Comparison of ENCODE assay signal across 8 cellular contexts in the genomic region with DNA sequence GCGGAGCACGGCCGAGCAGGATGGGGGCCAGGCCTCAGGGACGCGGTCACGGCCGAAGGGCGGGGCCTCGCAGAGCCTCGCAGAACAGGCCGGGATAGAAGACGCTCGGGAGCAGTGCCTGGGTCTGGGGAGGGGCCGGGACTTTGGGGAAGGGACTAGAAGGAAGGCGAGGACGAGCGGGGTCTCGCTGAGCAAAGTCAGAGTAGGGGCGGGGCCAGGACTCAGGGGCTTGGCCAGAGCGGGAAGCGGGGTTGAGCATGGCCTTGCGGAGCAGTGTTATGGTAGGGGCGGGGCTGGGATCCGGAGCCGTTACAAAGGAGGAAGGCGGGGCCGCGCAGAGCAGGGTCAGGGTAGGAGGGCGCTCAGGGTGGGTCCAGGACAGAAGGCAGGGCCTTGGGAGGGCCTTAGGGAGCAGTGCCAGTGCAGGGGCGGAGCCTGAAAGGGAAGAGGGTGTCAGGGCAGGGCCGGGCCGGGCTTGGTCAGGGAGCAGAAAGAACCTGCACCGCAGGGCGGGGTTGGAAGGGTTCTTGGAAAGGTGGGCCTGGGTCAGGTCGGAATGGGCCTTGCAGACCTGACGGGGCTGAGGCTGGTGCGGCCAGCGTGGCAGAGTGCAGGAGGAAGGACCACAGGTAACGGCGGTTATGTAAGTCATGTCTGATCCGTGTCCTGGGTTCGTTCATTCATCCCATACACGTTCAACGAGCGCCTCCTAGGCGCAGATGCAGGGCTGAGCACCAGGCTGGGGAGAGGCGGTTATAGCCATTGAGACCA. TPM values are rescaled to one million over a fixed set of nuclear protein-coding genes. Genes with fewer than 3 reads are reported as not detected.
DNase-seq lines count a peak whose midpoint lies in the region; FAIRE-seq and TF ChIP-seq lines count a peak whose summit lies in the region.

No MANE protein-coding gene starts in this region.

- peak overlapping the region; percentile 53 for H3K27ac ChIP-seq in suprapubic skin

- peak overlapping the region; percentile 55 for H3K4me3 ChIP-seq in suprapubic skin

- peaks cover 27% of the 10 kb centered on the region for H3K4me1 ChIP-seq in suprapubic skin

- in situ Hi-C loops in G401 (cut with HindIII; ENCODE audit: low sequenced_read_pairs), result no loop called here

- 1% methylated on average over 46 of the region's 47 CpGs for WGBS in suprapubic skin

- DNase-seq in G401 (ENCODE audit: low spot score) (peak; percentile 84), H54 (ENCODE audit: insufficient read length, low spot score) (peak; percentile 98), LoVo (ENCODE audit: low spot score) (peak; percentile 96), SIG-M5 treated with dmso at 0.1 percent for 504 hours (lab: John Stamatoyannopoulos, UW; ENCODE audit: unreplicated experiment) (peak; percentile 95), germinal center (ENCODE audit: low spot score) (peak; percentile 95), nucleus accumbens (lab: John Stamatoyannopoulos, UW) (peak in 52 of 56 donors; percentile 21 to 86 (median 59)), suprapubic skin (ENCODE audit: low spot score in 2 of 2) (peak; percentile 96 to 97)
- DNase-seq in activated naive CD4-positive, alpha-beta T cell (lab: John Stamatoyannopoulos, UW), result peak; percentile 59 to 80 (median 64)

- H3K9me3 ChIP-seq in suprapubic skin, result no peaks in the 10 kb centered on the region

- peak; percentile 6 for TF ChIP-seq POLR2A in H54 (IDR thresholded peaks at IDR 0.05; ENCODE audit: low read depth, low read length)
- TF ChIP-seq POLR2A in suprapubic skin (IDR thresholded peaks at IDR 0.05), result no peak

- TF ChIP-seq CTCF in suprapubic skin (IDR thresholded peaks at IDR 0.05), result peak in 1 of 2 donors; percentile 40

- TF ChIP-seq EP300 in suprapubic skin (IDR thresholded peaks at IDR 0.05), result no peak

- peak; percentile 75 for FAIRE-seq in H54 (lab: Jason Lieb, UNC)

- peaks cover 26% of the 10 kb centered on the region for H3K36me3 ChIP-seq in suprapubic skin

- H3K27me3 ChIP-seq in suprapubic skin, result no peaks in the 10 kb centered on the region

RNA-seq across cellular contexts. Expression of a gene that starts 0.5 kb away (rescaled TPM):
- total RNA-seq in G401 (2014; rRNA removed; shearing (Covaris generic)), result 2.5 and 5.5 TPM in 2 replicates
- total RNA-seq in suprapubic skin, result 1 to 10 TPM; 1.5 to 3.8 (median 1.8) TPM

RNA-seq across cellular contexts. Expression of a gene that starts 35.7 kb away (rescaled TPM):
- total RNA-seq in G401 (2014; rRNA removed; shearing (Covaris generic)), result 7.8 and 10.7 TPM in 2 replicates
- total RNA-seq in suprapubic skin, result 10 to 100 TPM; 31.8 to 63.1 (median 38.3) TPM

RNA-seq across cellular contexts. Expression of a gene that starts 50.8 kb away (rescaled TPM):
- total RNA-seq in G401 (2014; rRNA removed; shearing (Covaris generic)), result 27.9 and 29.2 TPM in 2 replicates
- total RNA-seq in suprapubic skin, result 10 to 100 TPM; 12.1 to 30.8 (median 20.9) TPM

RNA-seq across cellular contexts. Expression of a gene that starts 59.3 kb away (rescaled TPM):
- total RNA-seq in G401 (2014; rRNA removed; shearing (Covaris generic)), result not detected in 2 replicates
- not detected for total RNA-seq in suprapubic skin

Comparison
In these comparisons a context has a peak if more than half of its experiments do, and no peak if none do; other contexts are left out.
1. Peak in every context shown above with its lines: DNase-seq, H3K4me3 ChIP-seq and H3K27ac ChIP-seq.